Comparison of ENCODE assay signal across 9 cellular contexts in the genomic region with DNA sequence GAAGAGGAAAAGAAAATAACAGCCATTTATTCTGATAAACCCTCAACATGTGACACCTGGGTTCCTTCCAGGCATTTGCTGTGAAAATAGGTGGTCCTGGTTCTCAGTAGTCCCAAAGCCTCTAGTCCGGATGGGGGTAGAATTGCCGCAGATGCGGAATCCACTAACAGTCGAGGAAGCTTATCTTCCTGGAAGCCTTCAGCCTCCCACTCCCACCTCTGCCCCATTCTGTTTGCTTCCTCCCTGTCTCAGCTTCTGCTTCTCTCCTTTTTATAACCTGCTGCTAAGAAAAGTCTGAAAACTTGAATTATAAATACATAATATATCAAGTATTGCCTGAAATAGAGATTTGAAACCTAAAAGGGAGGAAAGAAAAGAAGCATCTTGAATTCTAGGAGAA. TPM values are rescaled to one million over a fixed set of nuclear protein-coding genes. Genes with fewer than 3 reads are reported as not detected.
DNase-seq lines count a peak whose midpoint lies in the region; ATAC-seq, FAIRE-seq and TF ChIP-seq lines count a peak whose summit lies in the region.
"Had no signal": no experiment of that assay in that cellular context is flagged by ENCODE, and none has a peak within 500 bp of the region (broad histone marks: within the 10 kb centered on the region; RNA-seq: fewer than 3 reads in every experiment).

No MANE protein-coding gene starts in this region.

- H3T11ph ChIP-seq in H9 (ENCODE audit: low read length) = no peak overlapping the region

- no peak overlapping the region for H2BK15ac ChIP-seq in H9 (ENCODE audit: low read depth, low read length)

- no peak overlapping the region for H2BK5ac ChIP-seq in H9 (ENCODE audit: insufficient read length, low read length)

- no peak overlapping the region for H3K56ac ChIP-seq in H9 (ENCODE audit: insufficient read length, low read depth, low read length)

- no peak overlapping the region for H4K8ac ChIP-seq in H9 (replicated peaks; ENCODE audit: insufficient read length, low read depth, low read length)

- no peak overlapping the region for H3K23ac ChIP-seq in H9 (ENCODE audit: insufficient read length, low read depth, low read length)

- H2BK20ac ChIP-seq in H9 (ENCODE audit: low read depth, low read length, poor library complexity, severe bottlenecking) = no peak overlapping the region

- no peak for DNase-seq in CD4-positive, CD25-positive, alpha-beta regulatory T cell
- DNase-seq in H9 = no peak
- DNase-seq in activated naive CD8-positive, alpha-beta T cell treated with anti-CD3 and anti-CD28 coated beads, Interleukin-2, amount 50 U/mL, for 24 hours = no peak
- DNase-seq in natural killer cell treated with Interleukin-12 subunit alpha and Interleukin-12 subunit beta and Interleukin-15 and Interleukin-18, amount 100 ng/mL, for 72 hours (ENCODE audit: low spot score) = no peak
- no peak for DNase-seq in islet precursor cell
- DNase-seq in NCI-H2029 (lab: John Stamatoyannopoulos, UW) = no peak
- DNase-seq in small intestine = no peak
- no peak for DNase-seq in iPS-NIHi11 (ENCODE audit: low spot score)

- no peaks in the 10 kb centered on the region for H3K79me2 ChIP-seq in H9 (ENCODE audit: insufficient read depth, low read length)

- TF ChIP-seq CTCF in H9 (conservative IDR thresholded peaks at IDR 0.05) = no peak

- peak overlapping the region in 1 of 3 donors; percentile 60 for H3K27ac Mint-ChIP-seq in CD4-positive, CD25-positive, alpha-beta regulatory T cell
- H3K27ac Mint-ChIP-seq in H9 = no peak overlapping the region; a peak in 1 of 7 replicates
- no peak overlapping the region for H3K27ac Mint-ChIP-seq in activated naive CD8-positive, alpha-beta T cell treated with anti-CD3 and anti-CD28 coated beads, Interleukin-2, amount 50 U/mL, for 24 hours
- H3K27ac Mint-ChIP-seq in natural killer cell treated with Interleukin-12 subunit alpha and Interleukin-12 subunit beta and Interleukin-15 and Interleukin-18, amount 100 ng/mL, for 72 hours = peak overlapping the region in 1 of 2 donors; percentile 80

- peaks cover 0 to 17% (median 7%) of the 10 kb centered on the region in 4 donors for H3K4me1 Mint-ChIP-seq in CD4-positive, CD25-positive, alpha-beta regulatory T cell
- H3K4me1 Mint-ChIP-seq in H9 = peaks cover 13 to 15% of the 10 kb centered on the region in 2 experiments
- H3K4me1 Mint-ChIP-seq in activated naive CD8-positive, alpha-beta T cell treated with anti-CD3 and anti-CD28 coated beads, Interleukin-2, amount 50 U/mL, for 24 hours = peaks cover 6% of the 10 kb centered on the region
- peaks cover 15 to 21% of the 10 kb centered on the region in 2 donors for H3K4me1 Mint-ChIP-seq in natural killer cell treated with Interleukin-12 subunit alpha and Interleukin-12 subunit beta and Interleukin-15 and Interleukin-18, amount 100 ng/mL, for 72 hours (ENCODE audit: low read depth in 2 of 2)

- peaks cover 28% of the 10 kb centered on the region for H3K27me3 Mint-ChIP-seq in CD4-positive, CD25-positive, alpha-beta regulatory T cell
- H3K27me3 Mint-ChIP-seq in H9 (ENCODE audit: low read depth) = peaks cover 57% of the 10 kb centered on the region
- H3K27me3 Mint-ChIP-seq in activated naive CD8-positive, alpha-beta T cell treated with anti-CD3 and anti-CD28 coated beads, Interleukin-2, amount 50 U/mL, for 24 hours = peaks cover 41% of the 10 kb centered on the region
- peaks cover 0 to 17% of the 10 kb centered on the region in 2 donors for H3K27me3 Mint-ChIP-seq in natural killer cell treated with Interleukin-12 subunit alpha and Interleukin-12 subunit beta and Interleukin-15 and Interleukin-18, amount 100 ng/mL, for 72 hours

- peak overlapping the region; percentile 51 for H3K4me2 ChIP-seq in H9 (ENCODE audit: insufficient read depth, insufficient read length, low read length)

- H2AFZ ChIP-seq in H9 (ENCODE audit: low read length) = no peak overlapping the region

- H2AK5ac ChIP-seq in H9 (ENCODE audit: insufficient read length, low read length) = no peak overlapping the region

- no peak overlapping the region for H4K91ac ChIP-seq in H9 (ENCODE audit: insufficient read length, low read depth, low read length)

- no peak for ATAC-seq in CD4-positive, CD25-positive, alpha-beta regulatory T cell (ENCODE audit: low read depth in 2 of 2)
- no peak for ATAC-seq in activated naive CD8-positive, alpha-beta T cell treated with anti-CD3 and anti-CD28 coated beads, Interleukin-2, amount 50 U/mL, for 24 hours
- no peak for ATAC-seq in natural killer cell treated with Interleukin-12 subunit alpha and Interleukin-12 subunit beta and Interleukin-15 and Interleukin-18, amount 100 ng/mL, for 72 hours

- peaks cover 18% of the 10 kb centered on the region for H3K23me2 ChIP-seq in H9 (ENCODE audit: insufficient read length, low read depth, low read length, poor library complexity, severe bottlenecking)

- H2BK12ac ChIP-seq in H9 (ENCODE audit: insufficient read length, low read depth, low read length) = no peak overlapping the region

- no peak overlapping the region for H4K5ac ChIP-seq in H9 (ENCODE audit: insufficient read length, low read depth, low read length)

- WGBS in H9 (ENCODE audit: extremely low coverage, insufficient read length, low lambda C conversion rate) = no CpG with 5 or more reads among the region's 4 CpGs
- WGBS in small intestine, 3 donors = 53 to 81% (median 55%) methylated on average over 4 of the region's 4 CpGs

- H2BK120ac ChIP-seq in H9 (ENCODE audit: low read depth, low read length, poor library complexity, severe bottlenecking) = no peak overlapping the region

- H3K27me3 ChIP-seq in CD4-positive, CD25-positive, alpha-beta regulatory T cell (ENCODE audit: control insufficient read depth, insufficient read depth, low read length) = peaks cover 15% of the 10 kb centered on the region
- H3K27me3 ChIP-seq in H9 (ENCODE audit: insufficient read depth, low read length) (no peaks in the 10 kb centered on the region; the same call in 1 of the 2 replicates), small intestine (ENCODE audit: control insufficient read depth in 2 of 2, insufficient read depth in 2 of 2, low read length in 2 of 2) (peaks cover 0 to 3% of the 10 kb centered on the region in 2 donors)

- H3K79me1 ChIP-seq in H9 (ENCODE audit: insufficient read depth, low read depth, low read length, poor library complexity, severe bottlenecking) = no peaks in the 10 kb centered on the region

- no peak overlapping the region for H3K18ac ChIP-seq in H9 (ENCODE audit: insufficient read length, low read depth, low read length)

- no peak overlapping the region for H3K4ac ChIP-seq in H9 (ENCODE audit: low read depth, low read length)

- FAIRE-seq in small intestine (lab: Jason Lieb, UNC) = no peak

- H3K14ac ChIP-seq in H9 (ENCODE audit: insufficient read depth, low read length) = no peak overlapping the region

- no peak overlapping the region for H3K27ac ChIP-seq in CD4-positive, CD25-positive, alpha-beta regulatory T cell (ENCODE audit: insufficient read depth, low read length, poor library complexity, severe bottlenecking)
- H3K27ac ChIP-seq in H9 (ENCODE audit: insufficient read length, low read depth, low read length) = no peak overlapping the region
- peak overlapping the region in 1 of 2 donors; percentile 51 for H3K27ac ChIP-seq in small intestine (ENCODE audit: low read depth in 1 of 2, low read length in 1 of 2)

- peak overlapping the region; percentile 84 to 95 (median 88) for H3K4me3 Mint-ChIP-seq in CD4-positive, CD25-positive, alpha-beta regulatory T cell
- peak overlapping the region; percentile 65 to 93 for H3K4me3 Mint-ChIP-seq in H9
- peak overlapping the region; percentile 68 for H3K4me3 Mint-ChIP-seq in activated naive CD8-positive, alpha-beta T cell treated with anti-CD3 and anti-CD28 coated beads, Interleukin-2, amount 50 U/mL, for 24 hours
- H3K4me3 Mint-ChIP-seq in natural killer cell treated with Interleukin-12 subunit alpha and Interleukin-12 subunit beta and Interleukin-15 and Interleukin-18, amount 100 ng/mL, for 72 hours = peak overlapping the region; percentile 71

- no peaks in the 10 kb centered on the region for H3K36me3 ChIP-seq in CD4-positive, CD25-positive, alpha-beta regulatory T cell (ENCODE audit: control insufficient read depth, insufficient read depth, low read length)
- no peaks in the 10 kb centered on the region for H3K36me3 ChIP-seq in small intestine (ENCODE audit: control insufficient read depth in 2 of 2, insufficient read depth in 2 of 2, low read length in 2 of 2)

- peaks cover 0 to 1% (median 0%) of the 10 kb centered on the region in 7 donors for H3K9me3 Mint-ChIP-seq in CD4-positive, CD25-positive, alpha-beta regulatory T cell
- no peaks in the 10 kb centered on the region for H3K9me3 Mint-ChIP-seq in H9
- H3K9me3 Mint-ChIP-seq in activated naive CD8-positive, alpha-beta T cell treated with anti-CD3 and anti-CD28 coated beads, Interleukin-2, amount 50 U/mL, for 24 hours = no peaks in the 10 kb centered on the region
- H3K9me3 Mint-ChIP-seq in natural killer cell treated with Interleukin-12 subunit alpha and Interleukin-12 subunit beta and Interleukin-15 and Interleukin-18, amount 100 ng/mL, for 72 hours = no peaks in the 10 kb centered on the region

- H3K4me1 ChIP-seq in CD4-positive, CD25-positive, alpha-beta regulatory T cell (ENCODE audit: control insufficient read depth, insufficient read depth, low read length, poor library complexity, severe bottlenecking) = peaks cover 18% of the 10 kb centered on the region
- H3K4me1 ChIP-seq in H9 (ENCODE audit: insufficient read depth, low read length) (no peaks in the 10 kb centered on the region), small intestine (ENCODE audit: control insufficient read depth in 2 of 2, insufficient read depth in 1 of 2, low read depth in 1 of 2, low read length in 1 of 2) (peaks cover 0 to 7% of the 10 kb centered on the region in 2 donors)

- no peaks in the 10 kb centered on the region for H4K20me1 ChIP-seq in H9 (ENCODE audit: control insufficient read depth, insufficient read depth, insufficient read length)

- H3K9me3 ChIP-seq in CD4-positive, CD25-positive, alpha-beta regulatory T cell (ENCODE audit: control insufficient read depth in 2 of 2, low read length in 2 of 2) = no peaks in the 10 kb centered on the region
- no peaks in the 10 kb centered on the region for H3K9me3 ChIP-seq in H9 (ENCODE audit: control insufficient read depth, low read depth, low read length)
- no peaks in the 10 kb centered on the region for H3K9me3 ChIP-seq in small intestine (ENCODE audit: control insufficient read depth, low read depth)
- H3K9me3 ChIP-seq: mucosa of descending colon had no signal

- H3K9ac ChIP-seq in H9 (ENCODE audit: extremely low read depth, insufficient read length, low read length) = peak overlapping the region; percentile 0

- no peak overlapping the region for H3K4me3 ChIP-seq in CD4-positive, CD25-positive, alpha-beta regulatory T cell (ENCODE audit: low read depth, low read length)
- no peak overlapping the region for H3K4me3 ChIP-seq in small intestine (ENCODE audit: low read depth in 1 of 2, low read length in 2 of 2)
- H3K4me3 ChIP-seq: mucosa of descending colon had no signal

- no peaks in the 10 kb centered on the region for H3K36me3 Mint-ChIP-seq in CD4-positive, CD25-positive, alpha-beta regulatory T cell
- peaks cover 0 to 4% (median 2%) of the 10 kb centered on the region in 3 experiments; a peak in 3 of 7 replicates for H3K36me3 Mint-ChIP-seq in H9 (ENCODE audit: insufficient read depth in 1 of 3, low read depth in 3 of 3)
- H3K36me3 Mint-ChIP-seq in activated naive CD8-positive, alpha-beta T cell treated with anti-CD3 and anti-CD28 coated beads, Interleukin-2, amount 50 U/mL, for 24 hours (ENCODE audit: low read depth) = no peaks in the 10 kb centered on the region
- no peaks in the 10 kb centered on the region for H3K36me3 Mint-ChIP-seq in natural killer cell treated with Interleukin-12 subunit alpha and Interleukin-12 subunit beta and Interleukin-15 and Interleukin-18, amount 100 ng/mL, for 72 hours

RNA-seq across cellular contexts. Expression of a gene that starts 14.0 kb away (rescaled TPM):
- 15.7 TPM for total RNA-seq in CD4-positive, CD25-positive, alpha-beta regulatory T cell
- polyA plus RNA-seq in CD4-positive, CD25-positive, alpha-beta regulatory T cell = 1 to 10 TPM; 1.1 to 1.7 (median 1.4) TPM
- 18.3 and 20.0 TPM in 2 replicates for total RNA-seq in H9 (2021)
- total RNA-seq in natural killer cell treated with Interleukin-12 subunit alpha and Interleukin-12 subunit beta and Interleukin-15 and Interleukin-18, amount 100 ng/mL, for 72 hours = 10 to 100 TPM in 1 of 2 donors, 1 to 10 TPM in 1; 4.2 to 13.7 TPM
- 1 to 10 TPM in 2 of 3 donors, under 1 TPM in 1; 0.81 to 3.8 (median 1.3) TPM for polyA plus RNA-seq in small intestine
